ENCODE assay signal across 8 cellular contexts in genomic region chr4:153471691-153472080, GRCh38. TPM values are rescaled to one million over a fixed set of nuclear protein-coding genes. Genes with fewer than 3 reads are reported as not detected.
DNase-seq lines count a peak whose midpoint lies in the region; ATAC-seq and TF ChIP-seq lines count a peak whose summit lies in the region.

No MANE protein-coding gene starts in this region.

- peaks cover 33% of the 10 kb centered on the region for H3K4me1 ChIP-seq in RWPE2 (ENCODE audit: insufficient read depth, poor library complexity, severe bottlenecking)
- H3K4me1 ChIP-seq in esophagus (ENCODE audit: control insufficient read depth in 2 of 2, insufficient read depth in 2 of 2, low read length in 1 of 2), result peaks cover 2 to 18% of the 10 kb centered on the region in 2 donors
- peaks cover 0 to 19% of the 10 kb centered on the region in 2 donors for H3K4me1 ChIP-seq in adrenal gland (replicated peaks in 1 of 2)
- peaks cover 22% of the 10 kb centered on the region for H3K4me1 ChIP-seq in A673 (ENCODE audit: insufficient read depth, low read length, poor library complexity, severe bottlenecking)

- no TSS peak for BruUV-seq in A673 (replicated peaks; lab: Mats Ljungman, UMichigan)

- DNase-seq in GM10248 (ENCODE audit: extremely low spot score), result peak; percentile 38
- DNase-seq in RWPE2 (ENCODE audit: low spot score), result no peak
- DNase-seq in adrenal gland, result no peak
- DNase-seq in A673 (ENCODE audit: low spot score), result no peak
- no peak for DNase-seq in DMS 273 treated with DMSO at 0.1 percent for 48 hours (lab: John Stamatoyannopoulos, UW)
- no peak for DNase-seq in superior temporal gyrus (ENCODE audit: extremely low spot score)

- intact Hi-C loops in adrenal gland (cut with DNase I) (no loop called here), A673 (cut with micrococcal nuclease; ENCODE audit: unreplicated experiment) (no loop called here)

- CTCF ChIA-PET in GM10248 (lab: Yijun Ruan, JAX) (no interaction called here), A673 (lab: Charles Lee) (no interaction called here)

- H3K27ac ChIP-seq in RWPE2 (ENCODE audit: poor library complexity, severe bottlenecking), result peak overlapping the region; percentile 28
- H3K27ac ChIP-seq in esophagus (ENCODE audit: low read depth in 2 of 2, low read length in 1 of 2), result peak overlapping the region; percentile 63 to 64
- H3K27ac ChIP-seq in adrenal gland, result no peak overlapping the region
- H3K27ac ChIP-seq in A673 (ENCODE audit: low read depth, low read length, poor library complexity, severe bottlenecking), result no peak overlapping the region

- no peaks in the 10 kb centered on the region for H3K27me3 ChIP-seq in RWPE2 (ENCODE audit: insufficient read depth, poor library complexity, severe bottlenecking)
- H3K27me3 ChIP-seq in esophagus (ENCODE audit: control insufficient read depth in 1 of 2, insufficient read depth in 2 of 2, low read length in 2 of 2), result no peaks in the 10 kb centered on the region
- H3K27me3 ChIP-seq in adrenal gland, result no peaks in the 10 kb centered on the region
- no peaks in the 10 kb centered on the region for H3K27me3 ChIP-seq in A673 (replicated peaks; ENCODE audit: insufficient read depth, low read depth, low read length, poor library complexity)

- POLR2A ChIA-PET in GM10248 (lab: Yijun Ruan, JAX) (no interaction called here), A673 (lab: Charles Lee; ENCODE audit: low non-redundant PET) (no interaction called here)

- TF ChIP-seq CTCF in GM10248 (IDR thresholded peaks at IDR 0.05; ENCODE audit: control extremely low read depth, extremely low read depth, low read depth, missing control alignments) (no peak), RWPE2 (IDR thresholded peaks at IDR 0.05; ENCODE audit: poor library complexity, severe bottlenecking) (no peak), adrenal gland (IDR thresholded peaks at IDR 0.05) (no peak), A673 (conservative IDR thresholded peaks at IDR 0.05; ENCODE audit: low read depth, low read length) (no peak)

- TF ChIP-seq POLR2A in adrenal gland (IDR thresholded peaks at IDR 0.05), result no peak

- H3K9me3 ChIP-seq in RWPE2 (ENCODE audit: severe bottlenecking), result no peaks in the 10 kb centered on the region
- no peaks in the 10 kb centered on the region for H3K9me3 ChIP-seq in esophagus (ENCODE audit: control insufficient read depth in 2 of 2, insufficient read depth in 1 of 2, low read depth in 1 of 2, low read length in 1 of 2)
- no peaks in the 10 kb centered on the region for H3K9me3 ChIP-seq in adrenal gland (replicated peaks in 1 of 3)
- no peaks in the 10 kb centered on the region for H3K9me3 ChIP-seq in A673 (ENCODE audit: low read depth, low read length, poor library complexity, severe bottlenecking)

- 41 to 61% methylated on average over 5 of the region's 5 CpGs for WGBS in esophagus, 2 donors
- WGBS in adrenal gland, 4 donors, result 78 to 85% (median 80%) methylated on average over 5 of the region's 5 CpGs

- H3K36me3 ChIP-seq in RWPE2 (ENCODE audit: low read depth), result peaks cover 8% of the 10 kb centered on the region; the same call in 1 of the 2 replicates
- H3K36me3 ChIP-seq in esophagus (ENCODE audit: control insufficient read depth in 2 of 2, insufficient read depth in 2 of 2, low read length in 1 of 2), result peaks cover 0 to 10% of the 10 kb centered on the region in 2 donors
- no peaks in the 10 kb centered on the region for H3K36me3 ChIP-seq in adrenal gland (replicated peaks in 1 of 2)
- no peaks in the 10 kb centered on the region for H3K36me3 ChIP-seq in A673 (ENCODE audit: insufficient read depth, low read length, poor library complexity, severe bottlenecking)

- peak; percentile 14 for ATAC-seq in HG02588 (IDR thresholded peaks at IDR 0.05; ENCODE audit: unreplicated experiment)
- ATAC-seq in RWPE2 (ENCODE audit: low read depth), result peak; percentile 49

- H3K4me3 ChIP-seq in RWPE2 (ENCODE audit: severe bottlenecking), result no peak overlapping the region
- H3K4me3 ChIP-seq in esophagus (ENCODE audit: low read depth in 1 of 2, low read length in 2 of 2), result peak overlapping the region in 1 of 2 donors; percentile 13
- H3K4me3 ChIP-seq in adrenal gland, result no peak overlapping the region
- no peak overlapping the region for H3K4me3 ChIP-seq in A673 (ENCODE audit: low read depth, low read length, poor library complexity, severe bottlenecking)

RNA-seq across cellular contexts. Expression of gene TMEM131L, which starts 5.5 kb away (rescaled TPM):
- polyA plus RNA-seq in esophagus (1 to 10 TPM; 3.4 to 4.0 TPM), adrenal gland (1 to 10 TPM; 2.5 to 3.9 (median 2.8) TPM)
- total RNA-seq in adrenal gland (1 to 10 TPM; 3.0 to 8.6 (median 5.3) TPM), A673 (2021) (17.0 and 18.4 TPM in 2 replicates)

Comparison
In these comparisons a context has a peak if more than half of its experiments do, and no peak if none do; other contexts are left out.
1. H3K27ac ChIP-seq: peak in RWPE2 (single experiment) and esophagus (2 of 2); none in adrenal gland (0 of 5) and A673 (single experiment).